1 cellular context compared by ENCODE assay signal in the genomic region with DNA sequence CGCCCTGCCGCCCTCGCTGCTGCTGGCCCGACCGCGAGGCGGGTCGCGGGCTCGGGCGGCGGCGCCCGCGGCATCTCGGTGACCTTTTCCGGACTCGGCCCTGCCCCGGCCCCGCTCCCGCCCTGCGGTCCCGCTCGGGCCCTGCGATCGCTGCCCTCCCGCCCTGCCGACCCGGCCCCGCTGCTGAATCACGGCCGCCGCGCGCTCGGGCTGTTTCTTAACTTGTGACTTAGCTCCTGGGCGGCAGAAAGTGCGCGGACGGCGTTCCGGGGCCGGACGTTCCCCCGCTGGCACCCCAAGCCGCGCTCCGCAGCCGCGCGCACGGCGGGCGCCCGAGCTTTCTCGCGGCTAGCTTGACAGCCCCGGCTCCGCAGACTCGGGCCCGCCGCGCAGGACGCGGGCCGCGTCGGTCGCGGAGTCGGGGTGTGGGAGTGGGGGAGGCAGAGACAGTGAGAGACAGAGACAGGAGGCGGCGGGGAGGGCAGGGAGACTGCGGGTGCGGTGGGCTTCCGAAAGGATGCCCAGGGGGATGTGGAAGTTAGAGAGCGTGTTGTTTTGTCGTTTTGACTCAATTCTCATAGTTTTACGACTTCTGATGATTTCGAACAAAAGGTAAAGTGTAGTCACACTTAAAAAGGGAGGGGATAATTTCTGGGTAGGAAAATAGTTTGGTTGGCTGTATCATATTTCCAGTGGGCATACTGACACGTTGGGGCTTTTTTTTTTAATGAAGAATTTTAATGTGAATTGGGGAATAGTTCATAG.
A peak's percentile ranks its signal among the peaks of the same experiment; 100 is the strongest.
TF ChIP-seq lines count a peak whose summit lies in the region.

No MANE protein-coding gene starts in this region.

TF ChIP-seq in GM12878, 131 proteins besides CTCF, POLR2A, EP300 and RAD21 (continued from another document and continues in another):
- TF ChIP-seq, protein P1, sequence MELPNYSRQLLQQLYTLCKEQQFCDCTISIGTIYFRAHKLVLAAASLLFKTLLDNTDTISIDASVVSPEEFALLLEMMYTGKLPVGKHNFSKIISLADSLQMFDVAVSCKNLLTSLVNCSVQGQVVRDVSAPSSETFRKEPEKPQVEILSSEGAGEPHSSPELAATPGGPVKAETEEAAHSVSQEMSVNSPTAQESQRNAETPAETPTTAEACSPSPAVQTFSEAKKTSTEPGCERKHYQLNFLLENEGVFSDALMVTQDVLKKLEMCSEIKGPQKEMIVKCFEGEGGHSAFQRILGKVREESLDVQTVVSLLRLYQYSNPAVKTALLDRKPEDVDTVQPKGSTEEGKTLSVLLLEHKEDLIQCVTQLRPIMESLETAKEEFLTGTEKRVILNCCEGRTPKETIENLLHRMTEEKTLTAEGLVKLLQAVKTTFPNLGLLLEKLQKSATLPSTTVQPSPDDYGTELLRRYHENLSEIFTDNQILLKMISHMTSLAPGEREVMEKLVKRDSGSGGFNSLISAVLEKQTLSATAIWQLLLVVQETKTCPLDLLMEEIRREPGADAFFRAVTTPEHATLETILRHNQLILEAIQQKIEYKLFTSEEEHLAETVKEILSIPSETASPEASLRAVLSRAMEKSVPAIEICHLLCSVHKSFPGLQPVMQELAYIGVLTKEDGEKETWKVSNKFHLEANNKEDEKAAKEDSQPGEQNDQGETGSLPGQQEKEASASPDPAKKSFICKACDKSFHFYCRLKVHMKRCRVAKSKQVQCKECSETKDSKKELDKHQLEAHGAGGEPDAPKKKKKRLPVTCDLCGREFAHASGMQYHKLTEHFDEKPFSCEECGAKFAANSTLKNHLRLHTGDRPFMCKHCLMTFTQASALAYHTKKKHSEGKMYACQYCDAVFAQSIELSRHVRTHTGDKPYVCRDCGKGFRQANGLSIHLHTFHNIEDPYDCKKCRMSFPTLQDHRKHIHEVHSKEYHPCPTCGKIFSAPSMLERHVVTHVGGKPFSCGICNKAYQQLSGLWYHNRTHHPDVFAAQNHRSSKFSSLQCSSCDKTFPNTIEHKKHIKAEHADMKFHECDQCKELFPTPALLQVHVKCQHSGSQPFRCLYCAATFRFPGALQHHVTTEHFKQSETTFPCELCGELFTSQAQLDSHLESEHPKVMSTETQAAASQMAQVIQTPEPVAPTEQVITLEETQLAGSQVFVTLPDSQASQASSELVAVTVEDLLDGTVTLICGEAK (IDR thresholded peaks at IDR 0.05; ENCODE audit: borderline replicate concordance), result no peak
- TF ChIP-seq ESRRA (IDR thresholded peaks at IDR 0.05; ENCODE audit: low read length) (no peak), SUPT20H (IDR thresholded peaks at IDR 0.05; ENCODE audit: borderline replicate concordance, control insufficient read depth, low read depth, low read length) (no peak), TBL1XR1 (IDR thresholded peaks at IDR 0.05; ENCODE audit: low read depth, low read length) (no peak), KDM1A (IDR thresholded peaks at IDR 0.05; ENCODE audit: borderline replicate concordance) (no peak), E2F4 (IDR thresholded peaks at IDR 0.05; ENCODE audit: low read depth, low read length) (no peak), WRNIP1 (IDR thresholded peaks at IDR 0.05; ENCODE audit: borderline replicate concordance, low read depth, low read length) (no peak), ZNF274 (IDR thresholded peaks at IDR 0.05; ENCODE audit: insufficient read depth, insufficient read length) (no peak), CREM (IDR thresholded peaks at IDR 0.05; ENCODE audit: low read depth) (no peak), GATAD2B (conservative IDR thresholded peaks at IDR 0.05; ENCODE audit: low read depth) (0 out of 2 replicates have a peak, but pooled peaks have one; percentile 15), MYB (IDR thresholded peaks at IDR 0.05; ENCODE audit: borderline replicate concordance, low read depth, low read length) (no peak), PML (IDR thresholded peaks at IDR 0.05; ENCODE audit: low read length) (no peak), EED (IDR thresholded peaks at IDR 0.05; ENCODE audit: low read depth) (no peak), ZBED1 (IDR thresholded peaks at IDR 0.05; ENCODE audit: borderline replicate concordance) (no peak), ZNF687 (IDR thresholded peaks at IDR 0.05) (0 out of 2 replicates have a peak, but pooled peaks have one; percentile 13), BRCA1 (IDR thresholded peaks at IDR 0.05; ENCODE audit: low read depth, low read length) (no peak), DPF2 (IDR thresholded peaks at IDR 0.05) (peak; percentile 30; the same call in 1 of the 2 replicates), SREBF2 (IDR thresholded peaks at IDR 0.05; ENCODE audit: low read length) (no peak), TCF7 (IDR thresholded peaks at IDR 0.05; ENCODE audit: borderline replicate concordance) (no peak), NR2C1 (IDR thresholded peaks at IDR 0.05) (no peak), HCFC1 (IDR thresholded peaks at IDR 0.05; ENCODE audit: low read length) (no peak), BACH1 (IDR thresholded peaks at IDR 0.05; ENCODE audit: borderline replicate concordance) (peak; percentile 72; the same call in 1 of the 2 replicates), NFIC (IDR thresholded peaks at IDR 0.05; ENCODE audit: low read depth, low read length) (no peak), STAT3 (IDR thresholded peaks at IDR 0.05; ENCODE audit: low read depth, low read length) (no peak), ATF7 (IDR thresholded peaks at IDR 0.05; ENCODE audit: low read depth) (no peak), NRF1 (conservative IDR thresholded peaks at IDR 0.05; ENCODE audit: low read depth, low read length) (no peak), BCL11A (IDR thresholded peaks at IDR 0.05; ENCODE audit: low read depth, low read length) (no peak), FOS (IDR thresholded peaks at IDR 0.05; ENCODE audit: borderline replicate concordance, extremely low read depth, insufficient read length) (no peak), NR2F1 (conservative IDR thresholded peaks at IDR 0.05) (peak; percentile 47), ZSCAN29 (IDR thresholded peaks at IDR 0.05) (0 out of 2 replicates have a peak, but pooled peaks have one; percentile 24), POLR2AphosphoS2 (IDR thresholded peaks at IDR 0.05; ENCODE audit: low read depth, low read length) (no peak), NKRF (conservative IDR thresholded peaks at IDR 0.05) (peak; percentile 55)
- TF ChIP-seq, protein P2, sequence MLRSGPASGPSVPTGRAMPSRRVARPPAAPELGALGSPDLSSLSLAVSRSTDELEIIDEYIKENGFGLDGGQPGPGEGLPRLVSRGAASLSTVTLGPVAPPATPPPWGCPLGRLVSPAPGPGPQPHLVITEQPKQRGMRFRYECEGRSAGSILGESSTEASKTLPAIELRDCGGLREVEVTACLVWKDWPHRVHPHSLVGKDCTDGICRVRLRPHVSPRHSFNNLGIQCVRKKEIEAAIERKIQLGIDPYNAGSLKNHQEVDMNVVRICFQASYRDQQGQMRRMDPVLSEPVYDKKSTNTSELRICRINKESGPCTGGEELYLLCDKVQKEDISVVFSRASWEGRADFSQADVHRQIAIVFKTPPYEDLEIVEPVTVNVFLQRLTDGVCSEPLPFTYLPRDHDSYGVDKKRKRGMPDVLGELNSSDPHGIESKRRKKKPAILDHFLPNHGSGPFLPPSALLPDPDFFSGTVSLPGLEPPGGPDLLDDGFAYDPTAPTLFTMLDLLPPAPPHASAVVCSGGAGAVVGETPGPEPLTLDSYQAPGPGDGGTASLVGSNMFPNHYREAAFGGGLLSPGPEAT (IDR thresholded peaks at IDR 0.05; ENCODE audit: low read depth), result no peak
- TF ChIP-seq, protein P3, sequence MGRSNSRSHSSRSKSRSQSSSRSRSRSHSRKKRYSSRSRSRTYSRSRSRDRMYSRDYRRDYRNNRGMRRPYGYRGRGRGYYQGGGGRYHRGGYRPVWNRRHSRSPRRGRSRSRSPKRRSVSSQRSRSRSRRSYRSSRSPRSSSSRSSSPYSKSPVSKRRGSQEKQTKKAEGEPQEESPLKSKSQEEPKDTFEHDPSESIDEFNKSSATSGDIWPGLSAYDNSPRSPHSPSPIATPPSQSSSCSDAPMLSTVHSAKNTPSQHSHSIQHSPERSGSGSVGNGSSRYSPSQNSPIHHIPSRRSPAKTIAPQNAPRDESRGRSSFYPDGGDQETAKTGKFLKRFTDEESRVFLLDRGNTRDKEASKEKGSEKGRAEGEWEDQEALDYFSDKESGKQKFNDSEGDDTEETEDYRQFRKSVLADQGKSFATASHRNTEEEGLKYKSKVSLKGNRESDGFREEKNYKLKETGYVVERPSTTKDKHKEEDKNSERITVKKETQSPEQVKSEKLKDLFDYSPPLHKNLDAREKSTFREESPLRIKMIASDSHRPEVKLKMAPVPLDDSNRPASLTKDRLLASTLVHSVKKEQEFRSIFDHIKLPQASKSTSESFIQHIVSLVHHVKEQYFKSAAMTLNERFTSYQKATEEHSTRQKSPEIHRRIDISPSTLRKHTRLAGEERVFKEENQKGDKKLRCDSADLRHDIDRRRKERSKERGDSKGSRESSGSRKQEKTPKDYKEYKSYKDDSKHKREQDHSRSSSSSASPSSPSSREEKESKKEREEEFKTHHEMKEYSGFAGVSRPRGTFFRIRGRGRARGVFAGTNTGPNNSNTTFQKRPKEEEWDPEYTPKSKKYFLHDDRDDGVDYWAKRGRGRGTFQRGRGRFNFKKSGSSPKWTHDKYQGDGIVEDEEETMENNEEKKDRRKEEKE (IDR thresholded peaks at IDR 0.05), result no peak
- TF ChIP-seq, protein P4, sequence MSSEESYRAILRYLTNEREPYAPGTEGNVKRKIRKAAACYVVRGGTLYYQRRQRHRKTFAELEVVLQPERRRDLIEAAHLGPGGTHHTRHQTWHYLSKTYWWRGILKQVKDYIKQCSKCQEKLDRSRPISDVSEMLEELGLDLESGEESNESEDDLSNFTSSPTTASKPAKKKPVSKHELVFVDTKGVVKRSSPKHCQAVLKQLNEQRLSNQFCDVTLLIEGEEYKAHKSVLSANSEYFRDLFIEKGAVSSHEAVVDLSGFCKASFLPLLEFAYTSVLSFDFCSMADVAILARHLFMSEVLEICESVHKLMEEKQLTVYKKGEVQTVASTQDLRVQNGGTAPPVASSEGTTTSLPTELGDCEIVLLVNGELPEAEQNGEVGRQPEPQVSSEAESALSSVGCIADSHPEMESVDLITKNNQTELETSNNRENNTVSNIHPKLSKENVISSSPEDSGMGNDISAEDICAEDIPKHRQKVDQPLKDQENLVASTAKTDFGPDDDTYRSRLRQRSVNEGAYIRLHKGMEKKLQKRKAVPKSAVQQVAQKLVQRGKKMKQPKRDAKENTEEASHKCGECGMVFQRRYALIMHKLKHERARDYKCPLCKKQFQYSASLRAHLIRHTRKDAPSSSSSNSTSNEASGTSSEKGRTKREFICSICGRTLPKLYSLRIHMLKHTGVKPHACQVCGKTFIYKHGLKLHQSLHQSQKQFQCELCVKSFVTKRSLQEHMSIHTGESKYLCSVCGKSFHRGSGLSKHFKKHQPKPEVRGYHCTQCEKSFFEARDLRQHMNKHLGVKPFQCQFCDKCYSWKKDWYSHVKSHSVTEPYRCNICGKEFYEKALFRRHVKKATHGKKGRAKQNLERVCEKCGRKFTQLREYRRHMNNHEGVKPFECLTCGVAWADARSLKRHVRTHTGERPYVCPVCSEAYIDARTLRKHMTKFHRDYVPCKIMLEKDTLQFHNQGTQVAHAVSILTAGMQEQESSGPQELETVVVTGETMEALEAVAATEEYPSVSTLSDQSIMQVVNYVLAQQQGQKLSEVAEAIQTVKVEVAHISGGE (CRISPR knock-in tag; IDR thresholded peaks at IDR 0.05), result no peak
